In the genomic region with DNA sequence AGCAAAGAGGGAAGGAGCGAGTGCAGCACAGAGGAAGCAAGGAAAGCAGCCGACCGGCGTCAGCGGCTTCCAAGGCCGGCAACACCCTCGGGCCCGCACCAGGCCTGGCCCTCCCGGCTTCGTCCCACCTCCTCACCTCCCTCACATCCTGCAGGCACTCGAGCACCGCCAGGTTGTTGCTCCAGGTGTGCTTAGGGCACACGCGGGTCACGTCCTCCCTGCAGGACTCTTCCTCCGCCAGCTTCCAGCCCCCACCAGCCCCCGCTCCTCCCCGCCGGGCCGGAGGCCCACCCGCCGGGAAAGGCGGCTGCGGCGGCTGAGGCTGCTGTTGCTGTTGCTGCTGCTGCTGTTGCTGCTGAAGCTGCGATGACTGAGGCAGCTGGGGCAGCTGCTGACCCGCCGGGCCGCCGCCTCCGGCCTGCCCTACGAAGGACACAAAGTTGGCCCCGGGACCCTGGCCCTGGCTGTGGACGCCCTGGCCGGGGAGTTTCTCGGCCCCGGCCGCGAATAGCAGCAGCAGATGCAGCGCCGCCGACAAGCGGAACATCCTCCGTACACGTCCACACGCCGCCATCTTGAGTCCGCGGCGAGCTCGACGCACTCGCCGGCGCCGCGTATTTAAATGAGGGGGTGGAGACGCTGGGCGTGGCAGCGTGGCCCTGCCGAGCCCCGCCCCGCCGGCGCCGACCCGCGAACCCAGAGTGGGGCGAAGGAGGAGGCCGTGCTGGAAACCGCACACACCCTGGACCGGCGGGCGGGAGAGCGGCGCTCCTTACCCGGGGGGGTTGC, we compare ENCODE assay signal across 8 cellular contexts.
DNase-seq lines count a peak whose midpoint lies in the region; ATAC-seq and TF ChIP-seq lines count a peak whose summit lies in the region.

GLG1 (minus strand) TSS at position 594 of the 789 bp plus-strand sequence; CDS start at position 574, 20 bp downstream.

- H3K27me3 ChIP-seq in layer of hippocampus (ENCODE audit: control insufficient read depth, insufficient read depth, low read length) = no peaks in the 10 kb centered on the region

- peak within 1 kb of the TSS; percentile 79 for H3K27ac ChIP-seq in layer of hippocampus (ENCODE audit: low read depth, low read length)

- TF ChIP-seq CTCF in AG09319 (IDR thresholded peaks at IDR 0.05; ENCODE audit: low read depth, low read length) (no peak), choroid plexus epithelial cell (conservative IDR thresholded peaks at IDR 0.05; ENCODE audit: low read depth, low read length) (no peak)

- peak within 1 kb of the TSS; percentile 96 for H3K4me3 ChIP-seq in choroid plexus epithelial cell (ENCODE audit: low read depth, low read length)

- peak; percentile 94 for ATAC-seq in GM19023 (IDR thresholded peaks at IDR 0.05; ENCODE audit: unreplicated experiment)
- ATAC-seq in HG03196 (IDR thresholded peaks at IDR 0.05; ENCODE audit: unreplicated experiment) = peak; percentile 94

- DNase-seq in AG09319 (ENCODE audit: extremely low read depth, low read depth) = peak; percentile 74
- peak; percentile 77 for DNase-seq in NCI-H510A (lab: John Stamatoyannopoulos, UW)
- DNase-seq in activated CD4-positive, alpha-beta T cell treated with anti-CD3 and anti-CD28 coated beads for 4 hours = peak; percentile 87 to 89
- peak; percentile 94 for DNase-seq in choroid plexus epithelial cell (ENCODE audit: low read depth)
- DNase-seq in stimulated activated CD4-positive, alpha-beta T cell treated with anti-CD3 and anti-CD28 coated beads, Interleukin-1b, Interleukin-23, amount 100 ng/mL, for 24 hours (ENCODE audit: low read depth in 4 of 4, low spot score in 1 of 4) = peak; percentile 80 to 85 (median 84)

Comparison
In these comparisons a context has a peak if more than half of its experiments do, and no peak if none do; other contexts are left out.
1. Peak in every context shown above with its lines: DNase-seq, ATAC-seq, H3K4me3 ChIP-seq and H3K27ac ChIP-seq.